Comparison of ENCODE assay signal across 19 cellular contexts in the genomic region with DNA sequence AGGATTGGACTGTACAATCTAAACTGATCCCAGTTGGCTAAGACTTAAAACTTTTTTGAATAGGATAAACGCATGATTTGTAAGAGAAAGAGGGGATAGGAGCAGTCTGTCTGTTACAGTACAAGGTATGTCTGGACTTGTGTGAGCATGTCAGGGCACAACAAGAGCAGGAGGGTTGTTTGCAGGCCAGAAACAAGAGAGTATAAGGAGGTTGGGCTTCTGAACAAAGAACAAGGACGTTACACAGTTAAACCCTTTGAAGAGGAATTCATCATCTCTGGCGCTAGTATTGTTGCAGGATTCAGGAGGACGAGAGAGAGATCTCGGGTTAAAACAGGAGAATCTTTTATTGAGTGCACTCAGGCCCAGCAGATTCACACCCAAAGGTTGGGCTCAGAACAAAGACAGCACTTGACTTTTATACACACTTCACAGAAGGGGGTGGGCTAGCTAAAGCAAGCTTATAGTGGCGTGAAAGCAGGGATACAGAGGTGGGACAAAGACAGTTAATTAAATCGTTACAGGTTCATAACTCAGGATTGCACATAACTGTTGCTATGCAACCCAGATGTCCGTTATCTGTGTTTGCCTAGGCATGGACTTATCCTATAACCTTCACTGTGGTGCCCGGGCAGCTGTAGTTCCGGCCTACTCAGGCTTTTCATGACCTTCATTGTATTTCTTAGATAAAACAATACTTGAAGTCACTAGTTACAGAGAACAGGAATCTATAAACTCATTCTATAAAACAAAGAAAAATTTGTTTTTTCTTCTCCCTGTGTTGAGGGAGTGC. TPM values are rescaled to one million over a fixed set of nuclear protein-coding genes. Genes with fewer than 3 reads are reported as not detected.
A peak's percentile ranks its signal among the peaks of the same experiment; 100 is the strongest.
DNase-seq lines count a peak whose midpoint lies in the region; ATAC-seq and TF ChIP-seq lines count a peak whose summit lies in the region.
"Had no signal": no experiment of that assay in that cellular context is flagged by ENCODE, and none has a peak within 500 bp of the region (broad histone marks: within the 10 kb centered on the region; RNA-seq: fewer than 3 reads in every experiment).

No MANE protein-coding gene starts in this region.

- H3K4me3 Mint-ChIP-seq in activated CD4-positive, alpha-beta T cell treated with anti-CD3 and anti-CD28 coated beads, Interleukin-2, amount 10 ng/mL, durations not matched to agents 24 days and 14 days: no peak overlapping the region
- no peak overlapping the region for H3K4me3 Mint-ChIP-seq in activated CD4-positive, alpha-beta T cell treated with anti-CD3 and anti-CD28 coated beads, Interleukin-2, amount 10 ng/mL, durations not matched to agents 7 days and 5 days
- no peak overlapping the region for H3K4me3 Mint-ChIP-seq in chondrocyte (ENCODE audit: unreplicated experiment)
- H3K4me3 Mint-ChIP-seq: central memory CD8-positive, alpha-beta T cell had no signal

- H3K4me1 Mint-ChIP-seq in activated CD4-positive, alpha-beta T cell treated with anti-CD3 and anti-CD28 coated beads, Interleukin-2, amount 10 ng/mL, durations not matched to agents 24 days and 14 days: peaks cover 5% of the 10 kb centered on the region
- no peaks in the 10 kb centered on the region for H3K4me1 Mint-ChIP-seq in activated CD4-positive, alpha-beta T cell treated with anti-CD3 and anti-CD28 coated beads, Interleukin-2, amount 10 ng/mL, durations not matched to agents 7 days and 5 days
- H3K4me1 Mint-ChIP-seq in chondrocyte (ENCODE audit: low read depth): peaks cover 15% of the 10 kb centered on the region

- TF ChIP-seq CTCF in chondrocyte (IDR thresholded peaks at IDR 0.05) (no peak), liver (IDR thresholded peaks at IDR 0.05; ENCODE audit: low read depth, low read length, missing input control) (no peak), thyroid gland (IDR thresholded peaks at IDR 0.05) (no peak)

- H3K36me3 Mint-ChIP-seq in activated CD4-positive, alpha-beta T cell treated with anti-CD3 and anti-CD28 coated beads, Interleukin-2, amount 10 ng/mL, durations not matched to agents 24 days and 14 days (ENCODE audit: low read depth): peaks cover 65% of the 10 kb centered on the region
- peaks cover 57% of the 10 kb centered on the region for H3K36me3 Mint-ChIP-seq in activated CD4-positive, alpha-beta T cell treated with anti-CD3 and anti-CD28 coated beads, Interleukin-2, amount 10 ng/mL, durations not matched to agents 7 days and 5 days (ENCODE audit: low read depth)
- H3K36me3 Mint-ChIP-seq in chondrocyte (ENCODE audit: low read depth): peaks cover 11% of the 10 kb centered on the region

- peaks cover 16% of the 10 kb centered on the region for H3K9me3 Mint-ChIP-seq in activated CD4-positive, alpha-beta T cell treated with anti-CD3 and anti-CD28 coated beads, Interleukin-2, amount 10 ng/mL, durations not matched to agents 24 days and 14 days
- H3K9me3 Mint-ChIP-seq in activated CD4-positive, alpha-beta T cell treated with anti-CD3 and anti-CD28 coated beads, Interleukin-2, amount 10 ng/mL, durations not matched to agents 7 days and 5 days: peaks cover 30% of the 10 kb centered on the region
- peaks cover 10% of the 10 kb centered on the region for H3K9me3 Mint-ChIP-seq in chondrocyte (ENCODE audit: low read depth)

- H3K27ac Mint-ChIP-seq in activated CD4-positive, alpha-beta T cell treated with anti-CD3 and anti-CD28 coated beads, Interleukin-2, amount 10 ng/mL, durations not matched to agents 24 days and 14 days: peak overlapping the region; percentile 1
- no peak overlapping the region for H3K27ac Mint-ChIP-seq in activated CD4-positive, alpha-beta T cell treated with anti-CD3 and anti-CD28 coated beads, Interleukin-2, amount 10 ng/mL, durations not matched to agents 7 days and 5 days
- peak overlapping the region; percentile 62 for H3K27ac Mint-ChIP-seq in chondrocyte (ENCODE audit: unreplicated experiment)

- no peak for ATAC-seq in GM21529 (IDR thresholded peaks at IDR 0.05; ENCODE audit: unreplicated experiment)
- no peak for ATAC-seq in left cardiac atrium
- ATAC-seq: gastrocnemius medialis, left ventricle myocardium superior had no signal

- intact Hi-C loops in activated CD4-positive, alpha-beta T cell treated with anti-CD3 and anti-CD28 coated beads, Interleukin-2, amount 10 ng/mL, durations not matched to agents 24 days and 14 days (cut with micrococcal nuclease): no loop called here
- intact Hi-C loops in thyroid gland (cut with DNase I) (no loop called here), left cardiac atrium (cut with DNase I) (no loop called here)

- no peak overlapping the region for H3K9ac ChIP-seq in liver (ENCODE audit: low read depth in 1 of 2, low read length in 2 of 2)

- POLR2A ChIA-PET in activated CD4-positive, alpha-beta T cell treated with anti-CD3 and anti-CD28 coated beads, Interleukin-2, amount 10 ng/mL, durations not matched to agents 7 days and 5 days (lab: Charles Lee): interaction anchor here (0.7 kb wide), 1 partner anchor 48 kb away, joined by 3 read pairs; no protein-coding TSS in a partner anchor

- H3K36me3 ChIP-seq in liver (ENCODE audit: control insufficient read depth in 4 of 4, insufficient read depth in 3 of 4, low read depth in 1 of 4, low read length in 3 of 4): peaks cover 0 to 13% (median 0%) of the 10 kb centered on the region in 4 donors
- H3K36me3 ChIP-seq in thyroid gland: peaks cover 0 to 11% of the 10 kb centered on the region in 2 donors
- H3K36me3 ChIP-seq: prostate gland had no signal

- H3K27ac ChIP-seq in liver (ENCODE audit: low read depth in 1 of 2, low read length in 2 of 2) (no peak overlapping the region), temporal lobe (ENCODE audit: low read depth, low read length) (peak overlapping the region; percentile 46), thyroid gland (no peak overlapping the region)
- H3K27ac ChIP-seq: C4-2B had no signal

- no peak for TF ChIP-seq POLR2A in thyroid gland (IDR thresholded peaks at IDR 0.05)

- WGBS in liver: 88% methylated on average over 10 of the region's 10 CpGs
- WGBS in thyroid gland, 2 donors: 85 to 91% methylated on average over 10 of the region's 10 CpGs

- no peak for TF ChIP-seq RAD21 in liver (IDR thresholded peaks at IDR 0.05)

- H3K9me3 ChIP-seq in liver (ENCODE audit: control insufficient read depth in 4 of 4, low read length in 3 of 4) (peaks cover 3 to 17% (median 6%) of the 10 kb centered on the region in 4 donors), thyroid gland (no peaks in the 10 kb centered on the region)
- H3K9me3 ChIP-seq: prostate gland had no signal

- H3K27me3 ChIP-seq in liver (ENCODE audit: control insufficient read depth in 4 of 4, insufficient read depth in 4 of 4, low read length in 3 of 4) (no peaks in the 10 kb centered on the region), thyroid gland (no peaks in the 10 kb centered on the region)
- H3K27me3 ChIP-seq: gastrocnemius medialis had no signal

- no peak for DNase-seq in activated CD4-positive, alpha-beta T cell treated with anti-CD3 and anti-CD28 coated beads, Interleukin-2, amount 10 ng/mL, durations not matched to agents 24 days and 14 days
- no peak for DNase-seq in activated CD4-positive, alpha-beta T cell treated with anti-CD3 and anti-CD28 coated beads, Interleukin-2, amount 10 ng/mL, durations not matched to agents 7 days and 5 days
- DNase-seq in chondrocyte (ENCODE audit: low spot score): no peak
- no peak for DNase-seq in thyroid gland
- DNase-seq in left cardiac atrium: no peak
- DNase-seq: gastrocnemius medialis; GOT3; left ventricle myocardium superior; NCI-H2171; NK-92 treated with Interleukin-12 subunit alpha and Interleukin-12 subunit beta, amount 100 ng/mL, for 24 hours; stimulated activated CD4-positive, alpha-beta T cell treated with anti-CD3 and anti-CD28 coated beads, Interleukin-12 subunit alpha, Interleukin-12 subunit beta, amount 100 ng/mL, for 4 hours; T-helper 1 cell; trophoblast cell had no signal

- no peaks in the 10 kb centered on the region for H3K27me3 Mint-ChIP-seq in activated CD4-positive, alpha-beta T cell treated with anti-CD3 and anti-CD28 coated beads, Interleukin-2, amount 10 ng/mL, durations not matched to agents 24 days and 14 days
- no peaks in the 10 kb centered on the region for H3K27me3 Mint-ChIP-seq in activated CD4-positive, alpha-beta T cell treated with anti-CD3 and anti-CD28 coated beads, Interleukin-2, amount 10 ng/mL, durations not matched to agents 7 days and 5 days
- H3K27me3 Mint-ChIP-seq in chondrocyte (ENCODE audit: low read depth): no peaks in the 10 kb centered on the region
- H3K27me3 Mint-ChIP-seq: central memory CD8-positive, alpha-beta T cell had no signal

- CTCF ChIA-PET in activated CD4-positive, alpha-beta T cell treated with anti-CD3 and anti-CD28 coated beads, Interleukin-2, amount 10 ng/mL, durations not matched to agents 7 days and 5 days (lab: Charles Lee): interaction anchor here (0.6 kb wide), 1 partner anchor 88 kb away, joined by 3 read pairs; no protein-coding TSS in a partner anchor

- H3K4me3 ChIP-seq in liver (ENCODE audit: low read depth in 1 of 3, low read length in 3 of 3): no peak overlapping the region
- no peak overlapping the region for H3K4me3 ChIP-seq in thyroid gland (replicated peaks in 1 of 3)
- H3K4me3 ChIP-seq: gastrocnemius medialis, prostate gland had no signal

- no peaks in the 10 kb centered on the region for H3K4me1 ChIP-seq in liver (ENCODE audit: control insufficient read depth in 4 of 4, insufficient read depth in 4 of 4, low read length in 3 of 4)
- peaks cover 8 to 12% of the 10 kb centered on the region in 2 donors for H3K4me1 ChIP-seq in thyroid gland

TF ChIP-seq in liver, 16 proteins besides CTCF, POLR2A, EP300 and RAD21:
- TF ChIP-seq NR2F2 (IDR thresholded peaks at IDR 0.05) (peak; percentile 61), HNF4G (IDR thresholded peaks at IDR 0.05) (no peak)

RNA-seq across cellular contexts. Expression of a gene that starts 34.4 kb away (rescaled TPM):
- total RNA-seq in activated CD4-positive, alpha-beta T cell treated with anti-CD3 and anti-CD28 coated beads, Interleukin-2, amount 10 ng/mL, durations not matched to agents 24 days and 14 days: 71.4 and 73.1 TPM in 2 replicates
- total RNA-seq in activated CD4-positive, alpha-beta T cell treated with anti-CD3 and anti-CD28 coated beads, Interleukin-2, amount 10 ng/mL, durations not matched to agents 7 days and 5 days: 10 to 100 TPM; 56.6 to 57.4 TPM
- total RNA-seq in chondrocyte (47.1 to 60.0 TPM (median 51.8 TPM) in 3 replicates), liver (10 to 100 TPM; 34.6 to 52.0 TPM), temporal lobe (80.4 TPM), thyroid gland (100 to 1,000 TPM in 2 of 4 donors, 10 to 100 TPM in 2; 57.6 to 287 (median 102) TPM), left cardiac atrium (10 to 100 TPM; 71.6 to 82.2 TPM)
- polyA plus RNA-seq in liver: 10 to 100 TPM; 17.0 to 19.0 TPM
